Comparison of ENCODE assay signal across 21 cellular contexts in the genomic region with DNA sequence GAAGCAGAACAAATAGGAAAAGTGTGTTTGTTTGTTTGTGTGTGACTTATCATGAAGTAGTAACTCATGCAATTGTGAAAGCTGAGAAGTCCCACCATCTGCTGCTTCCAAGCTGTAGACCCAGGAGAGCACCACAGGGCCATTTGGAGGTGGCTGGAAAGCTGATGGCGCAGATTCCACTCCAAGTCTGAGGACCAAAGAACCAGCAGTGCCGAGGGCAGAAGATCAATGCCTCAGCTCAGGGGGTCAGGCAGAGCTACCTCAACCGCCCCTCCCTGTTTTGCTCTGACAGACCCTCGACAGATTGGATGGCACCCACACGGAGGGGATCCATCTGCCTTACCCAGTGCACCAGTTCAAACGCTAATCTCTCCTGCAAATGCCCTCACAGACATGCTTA.
"Had no signal": no experiment of that assay in that cellular context is flagged by ENCODE, and none has a peak within 500 bp of the region (broad histone marks: within the 10 kb centered on the region; RNA-seq: fewer than 3 reads in every experiment).

No MANE protein-coding gene starts in this region.

- H3K4me1 ChIP-seq: testis, transverse colon had no signal

- ATAC-seq: activated CD4-positive, CD25-positive, alpha-beta regulatory T cell treated with anti-CD3 and anti-CD28 coated beads, Interleukin-2, amount 50 U/mL, for 24 hours; left ventricle myocardium superior; mucosa of descending colon had no signal

- H3K27me3 ChIP-seq: neutrophil, ovary, testis had no signal

- DNase-seq: activated CD4-positive, alpha-beta T cell treated with anti-CD3 and anti-CD28 coated beads for 48 hours; activated CD4-positive, alpha-beta T cell treated with anti-CD3 and anti-CD28 coated beads, Interleukin-2, amount 50 U/mL, for 48 hours; activated effector memory CD4-positive, alpha-beta T cell treated with Interleukin-2 at 50 U/mL for 16 hours; activated naive CD4-positive, alpha-beta T cell treated with Interleukin-2 at 50 U/mL for 16 hours; anterior cingulate cortex; dermis blood vessel endothelial cell; effector CD4-positive, alpha-beta T cell; kidney glomerular epithelial cell; left ventricle myocardium superior; mucosa of descending colon; ovary; stimulated activated CD4-positive, alpha-beta T cell treated with anti-CD3 and anti-CD28 coated beads, Interleukin-2, amount 100 ng/mL, for 24 hours; stimulated activated naive CD4-positive, alpha-beta T cell treated with Interleukin-2 at 50 U/mL for 16 hours; SW 1271; T-helper 9 cell; testis; transverse colon had no signal

- H3K27ac ChIP-seq: neutrophil, ovary, testis, transverse colon, VCaP had no signal

- H3K9me3 ChIP-seq: mucosa of descending colon, neutrophil, testis had no signal

- H3K4me3 ChIP-seq: mucosa of descending colon, ovary, smooth muscle cell, testis, transverse colon had no signal

- H3K4me2 ChIP-seq: smooth muscle cell had no signal

- H3K36me3 ChIP-seq: neutrophil, ovary, transverse colon had no signal
